Comparison of ENCODE assay signal across 7 cellular contexts in the genomic region with DNA sequence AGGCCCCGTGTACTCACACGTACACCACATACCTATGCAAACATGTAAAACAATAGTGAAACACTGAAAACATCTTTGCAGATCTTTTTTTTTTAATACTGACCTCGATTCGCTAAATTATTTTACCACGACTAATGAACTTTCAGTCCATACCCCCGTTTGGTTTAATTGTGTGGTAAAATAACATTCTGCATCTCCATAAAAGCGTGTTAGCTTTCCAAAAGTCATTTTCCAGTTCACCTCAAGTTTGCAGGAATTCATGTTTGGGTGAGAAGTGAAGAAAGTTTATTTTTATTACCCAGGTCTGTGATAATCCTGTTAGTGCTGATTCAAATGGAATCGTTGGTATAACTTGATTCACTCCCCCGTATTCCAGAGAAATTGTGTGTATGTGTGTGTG. TPM values are rescaled to one million over a fixed set of nuclear protein-coding genes. Genes with fewer than 3 reads are reported as not detected.
DNase-seq lines count a peak whose midpoint lies in the region; ATAC-seq lines count a peak whose summit lies in the region.

No MANE protein-coding gene starts in this region.

- peak overlapping the region; percentile 92 for H3K27ac Mint-ChIP-seq in activated naive CD8-positive, alpha-beta T cell treated with anti-CD3 and anti-CD28 coated beads, Interleukin-2, amount 10 ng/mL, durations not matched to agents 7 days and 5 days
- peak overlapping the region; percentile 97 for H3K27ac Mint-ChIP-seq in stimulated activated naive B cell treated with anti-CD40 and anti-IgM and Interleukin-4, amounts not matched to agents 10 μg/mL and 1 μg/mL and 100 μg/mL, for 72 hours

- H3K4me1 ChIP-seq in HUES64 (ENCODE audit: insufficient read depth, low read length): peaks cover 8% of the 10 kb centered on the region; the same call in 1 of the 2 replicates

- no peak for ATAC-seq in activated naive CD8-positive, alpha-beta T cell treated with anti-CD3 and anti-CD28 coated beads, Interleukin-2, amount 10 ng/mL, durations not matched to agents 7 days and 5 days (ENCODE audit: low read depth)
- ATAC-seq in stimulated activated naive B cell treated with anti-CD40 and anti-IgM and Interleukin-4, amounts not matched to agents 10 μg/mL and 1 μg/mL and 100 μg/mL, for 72 hours (replicated peaks): no peak
- ATAC-seq in GM19395 (IDR thresholded peaks at IDR 0.05; ENCODE audit: unreplicated experiment): no peak

- H3K27me3 Mint-ChIP-seq in activated naive CD8-positive, alpha-beta T cell treated with anti-CD3 and anti-CD28 coated beads, Interleukin-2, amount 10 ng/mL, durations not matched to agents 7 days and 5 days: no peaks in the 10 kb centered on the region
- H3K27me3 Mint-ChIP-seq in stimulated activated naive B cell treated with anti-CD40 and anti-IgM and Interleukin-4, amounts not matched to agents 10 μg/mL and 1 μg/mL and 100 μg/mL, for 72 hours: no peaks in the 10 kb centered on the region

- peaks cover 10% of the 10 kb centered on the region for H3K36me3 Mint-ChIP-seq in activated naive CD8-positive, alpha-beta T cell treated with anti-CD3 and anti-CD28 coated beads, Interleukin-2, amount 10 ng/mL, durations not matched to agents 7 days and 5 days
- H3K36me3 Mint-ChIP-seq in stimulated activated naive B cell treated with anti-CD40 and anti-IgM and Interleukin-4, amounts not matched to agents 10 μg/mL and 1 μg/mL and 100 μg/mL, for 72 hours: peaks cover 6 to 8% of the 10 kb centered on the region in 2 donors

- 5% methylated on average over 7 of the region's 9 CpGs for WGBS in HUES64

- H3K27me3 ChIP-seq in HUES64 (ENCODE audit: insufficient read depth, low read length): no peaks in the 10 kb centered on the region

- peak overlapping the region; percentile 98 for H3K4me3 Mint-ChIP-seq in activated naive CD8-positive, alpha-beta T cell treated with anti-CD3 and anti-CD28 coated beads, Interleukin-2, amount 10 ng/mL, durations not matched to agents 7 days and 5 days
- H3K4me3 Mint-ChIP-seq in stimulated activated naive B cell treated with anti-CD40 and anti-IgM and Interleukin-4, amounts not matched to agents 10 μg/mL and 1 μg/mL and 100 μg/mL, for 72 hours: peak overlapping the region; percentile 91 to 96

- peak overlapping the region; percentile 82 for H3K9ac ChIP-seq in HUES64 (ENCODE audit: low read depth, low read length)

- H3K9me3 Mint-ChIP-seq in activated naive CD8-positive, alpha-beta T cell treated with anti-CD3 and anti-CD28 coated beads, Interleukin-2, amount 10 ng/mL, durations not matched to agents 7 days and 5 days: no peaks in the 10 kb centered on the region
- no peaks in the 10 kb centered on the region for H3K9me3 Mint-ChIP-seq in stimulated activated naive B cell treated with anti-CD40 and anti-IgM and Interleukin-4, amounts not matched to agents 10 μg/mL and 1 μg/mL and 100 μg/mL, for 72 hours

- no peaks in the 10 kb centered on the region for H3K9me3 ChIP-seq in HUES64 (ENCODE audit: insufficient read depth, low read depth, low read length)

- POLR2A ChIA-PET in activated naive CD8-positive, alpha-beta T cell treated with anti-CD3 and anti-CD28 coated beads, Interleukin-2, amount 10 ng/mL, durations not matched to agents 7 days and 5 days (lab: Charles Lee): interaction anchor here (0.6 to 1.0 kb wide), 4 partner anchors 63 to 1253 kb away, joined by 3 to 7 read pairs (median 6); a partner anchor contains a TSS

- peaks cover 9% of the 10 kb centered on the region for H3K36me3 ChIP-seq in HUES64 (ENCODE audit: insufficient read depth, low read length)

- DNase-seq in activated naive CD8-positive, alpha-beta T cell treated with anti-CD3 and anti-CD28 coated beads, Interleukin-2, amount 10 ng/mL, durations not matched to agents 7 days and 5 days: no peak
- DNase-seq in inferior parietal cortex (ENCODE audit: extremely low spot score) (peak; percentile 20), NCI-H446 treated with DMSO at 0.1 percent for 48 hours (lab: John Stamatoyannopoulos, UW) (no peak), iPS-NIHi11 (ENCODE audit: low spot score) (no peak)
- DNase-seq in stimulated activated naive B cell treated with anti-CD40 and anti-IgM and Interleukin-4, amounts not matched to agents 10 μg/mL and 1 μg/mL and 100 μg/mL, for 72 hours: no peak

- H3K4me1 Mint-ChIP-seq in activated naive CD8-positive, alpha-beta T cell treated with anti-CD3 and anti-CD28 coated beads, Interleukin-2, amount 10 ng/mL, durations not matched to agents 7 days and 5 days: peaks cover 26% of the 10 kb centered on the region
- H3K4me1 Mint-ChIP-seq in stimulated activated naive B cell treated with anti-CD40 and anti-IgM and Interleukin-4, amounts not matched to agents 10 μg/mL and 1 μg/mL and 100 μg/mL, for 72 hours: peaks cover 13 to 29% of the 10 kb centered on the region in 2 donors

- H3K27ac ChIP-seq in HUES64 (ENCODE audit: low read depth, low read length): peak overlapping the region; percentile 86; the same call in 1 of the 2 replicates

- peak overlapping the region; percentile 81 for H3K4me3 ChIP-seq in HUES64 (ENCODE audit: low read length)

RNA-seq across cellular contexts. Expression of a gene that starts 0.7 kb away (rescaled TPM):
- polyA plus RNA-seq in HUES64 (2013, experiment 1 of 2): 11.7 TPM
- polyA plus RNA-seq in HUES64 (2013, experiment 2 of 2): 11.0 TPM
- total RNA-seq in activated naive CD8-positive, alpha-beta T cell treated with anti-CD3 and anti-CD28 coated beads, Interleukin-2, amount 10 ng/mL, durations not matched to agents 7 days and 5 days: 1 to 10 TPM; 4.6 to 4.7 TPM

RNA-seq across cellular contexts. Expression of a gene that starts 0.8 kb away (rescaled TPM):
- 39.6 TPM for polyA plus RNA-seq in HUES64 (2013, experiment 1 of 2)
- polyA plus RNA-seq in HUES64 (2013, experiment 2 of 2): 38.0 TPM
- total RNA-seq in activated naive CD8-positive, alpha-beta T cell treated with anti-CD3 and anti-CD28 coated beads, Interleukin-2, amount 10 ng/mL, durations not matched to agents 7 days and 5 days: 10 to 100 TPM; 78.4 to 80.3 TPM
